Comparison of ENCODE assay signal across 30 cellular contexts in genomic region chr5:173672891-173673290, GRCh38. TPM values are rescaled to one million over a fixed set of nuclear protein-coding genes. Genes with fewer than 3 reads are reported as not detected.
DNase-seq lines count a peak whose midpoint lies in the region; ATAC-seq and TF ChIP-seq lines count a peak whose summit lies in the region.
"Had no signal": no experiment of that assay in that cellular context is flagged by ENCODE, and none has a peak within 500 bp of the region (broad histone marks: within the 10 kb centered on the region; RNA-seq: fewer than 3 reads in every experiment).

No MANE protein-coding gene starts in this region.

- H3K4me3 Mint-ChIP-seq in brain: peak overlapping the region in 1 of 5 experiments; percentile 14
- H3K4me3 Mint-ChIP-seq in stimulated activated effector memory CD8-positive, alpha-beta T cell treated with anti-CD3 and anti-CD28 coated beads, Interleukin-12 subunit alpha, Interleukin-12 subunit beta, amount 100 ng/mL, for 72 hours: no peak overlapping the region
- H3K4me3 Mint-ChIP-seq: activated CD8-positive, alpha-beta memory T cell treated with anti-CD3 and anti-CD28 coated beads, Interleukin-2, amount 10 ng/mL, durations not matched to agents 7 days and 5 days; activated T-cell treated with anti-CD3 and anti-CD28 coated beads, Interleukin-2, amount 50 U/mL, for 72 hours; CD8-positive, alpha-beta T cell; dendritic cell treated with granulocyte-macrophage colony-stimulating factor and Interleukin-4, amounts not matched to agents 40 ng/mL and 50 ng/mL, for 4 days; GM23338; HFFc6; nephron had no signal

- no peaks in the 10 kb centered on the region for H3K36me3 Mint-ChIP-seq in brain
- no peaks in the 10 kb centered on the region for H3K36me3 Mint-ChIP-seq in stimulated activated effector memory CD8-positive, alpha-beta T cell treated with anti-CD3 and anti-CD28 coated beads, Interleukin-12 subunit alpha, Interleukin-12 subunit beta, amount 100 ng/mL, for 72 hours
- H3K36me3 Mint-ChIP-seq: activated CD8-positive, alpha-beta memory T cell treated with anti-CD3 and anti-CD28 coated beads, Interleukin-2, amount 10 ng/mL, durations not matched to agents 7 days and 5 days; CD8-positive, alpha-beta T cell had no signal

- intact Hi-C loops in left ventricle myocardium inferior (cut with micrococcal nuclease) (no loop called here), left ventricle myocardium superior (cut with micrococcal nuclease) (no loop called here)

- peak overlapping the region; percentile 61 to 95 (median 95) for H3K27ac Mint-ChIP-seq in brain
- H3K27ac Mint-ChIP-seq in stimulated activated effector memory CD8-positive, alpha-beta T cell treated with anti-CD3 and anti-CD28 coated beads, Interleukin-12 subunit alpha, Interleukin-12 subunit beta, amount 100 ng/mL, for 72 hours: no peak overlapping the region
- H3K27ac Mint-ChIP-seq: activated CD8-positive, alpha-beta memory T cell treated with anti-CD3 and anti-CD28 coated beads, Interleukin-2, amount 10 ng/mL, durations not matched to agents 7 days and 5 days; activated T-cell treated with anti-CD3 and anti-CD28 coated beads, Interleukin-2, amount 50 U/mL, for 72 hours; CD8-positive, alpha-beta T cell; dendritic cell treated with granulocyte-macrophage colony-stimulating factor and Interleukin-4, amounts not matched to agents 40 ng/mL and 50 ng/mL, for 4 days; HFFc6 had no signal

- H3K9me3 ChIP-seq in left ventricle myocardium inferior (replicated peaks): peaks cover 28% of the 10 kb centered on the region

- H3K9me3 Mint-ChIP-seq in brain: peaks cover 0 to 37% (median 22%) of the 10 kb centered on the region in 5 experiments
- H3K9me3 Mint-ChIP-seq in stimulated activated effector memory CD8-positive, alpha-beta T cell treated with anti-CD3 and anti-CD28 coated beads, Interleukin-12 subunit alpha, Interleukin-12 subunit beta, amount 100 ng/mL, for 72 hours: no peaks in the 10 kb centered on the region
- H3K9me3 Mint-ChIP-seq: activated T-cell treated with anti-CD3 and anti-CD28 coated beads, Interleukin-2, amount 50 U/mL, for 72 hours; CD8-positive, alpha-beta T cell; dendritic cell treated with granulocyte-macrophage colony-stimulating factor and Interleukin-4, amounts not matched to agents 40 ng/mL and 50 ng/mL, for 4 days; HFFc6; nephron had no signal

- H3K27ac ChIP-seq in left ventricle myocardium inferior (replicated peaks) (peak overlapping the region; percentile 55), temporal lobe (ENCODE audit: low read depth, low read length) (peak overlapping the region; percentile 56)
- H3K27ac ChIP-seq: A549, esophagus muscularis mucosa, SK-N-MC had no signal

- no peaks in the 10 kb centered on the region for H3K36me3 ChIP-seq in left ventricle myocardium inferior
- H3K36me3 ChIP-seq: esophagus muscularis mucosa, heart left ventricle, right atrium auricular region, tibial nerve had no signal

- peaks cover 66% of the 10 kb centered on the region for H3K4me1 Mint-ChIP-seq in brain
- H3K4me1 Mint-ChIP-seq in stimulated activated effector memory CD8-positive, alpha-beta T cell treated with anti-CD3 and anti-CD28 coated beads, Interleukin-12 subunit alpha, Interleukin-12 subunit beta, amount 100 ng/mL, for 72 hours: no peaks in the 10 kb centered on the region
- H3K4me1 Mint-ChIP-seq: activated CD8-positive, alpha-beta memory T cell treated with anti-CD3 and anti-CD28 coated beads, Interleukin-2, amount 10 ng/mL, durations not matched to agents 7 days and 5 days had no signal

- no peak for TF ChIP-seq CTCF in left ventricle myocardium inferior (IDR thresholded peaks at IDR 0.05; ENCODE audit: borderline replicate concordance)
- no peak for TF ChIP-seq CTCF in brain (conservative IDR thresholded peaks at IDR 0.05)

- H3K4me3 ChIP-seq in left ventricle myocardium inferior: no peak overlapping the region
- H3K4me3 ChIP-seq: A549, esophagus muscularis mucosa, GM23338, lung, right atrium auricular region, SK-N-MC, tibial nerve had no signal

- no peak for ATAC-seq in left ventricle myocardium superior
- ATAC-seq in stimulated activated effector memory CD8-positive, alpha-beta T cell treated with anti-CD3 and anti-CD28 coated beads, Interleukin-12 subunit alpha, Interleukin-12 subunit beta, amount 100 ng/mL, for 72 hours: no peak
- ATAC-seq: A549; activated CD8-positive, alpha-beta memory T cell treated with anti-CD3 and anti-CD28 coated beads, Interleukin-2, amount 10 ng/mL, durations not matched to agents 7 days and 5 days; activated T-cell treated with anti-CD3 and anti-CD28 coated beads, Interleukin-2, amount 50 U/mL, for 72 hours; CD8-positive, alpha-beta T cell; GM23338 had no signal

- no peaks in the 10 kb centered on the region for H3K27me3 Mint-ChIP-seq in brain
- H3K27me3 Mint-ChIP-seq: activated CD8-positive, alpha-beta memory T cell treated with anti-CD3 and anti-CD28 coated beads, Interleukin-2, amount 10 ng/mL, durations not matched to agents 7 days and 5 days had no signal

- H3K4me1 ChIP-seq in left ventricle myocardium inferior: peaks cover 34% of the 10 kb centered on the region
- H3K4me1 ChIP-seq: A549 had no signal

- DNase-seq in left ventricle myocardium inferior (no peak), left ventricle myocardium superior (no peak), mesenteric fat pad (ENCODE audit: low spot score) (peak; percentile 68), NCI-H226 (no peak), OCI-M2 (lab: John Stamatoyannopoulos, UW; ENCODE audit: unreplicated experiment) (no peak)
- DNase-seq in stimulated activated effector memory CD8-positive, alpha-beta T cell treated with anti-CD3 and anti-CD28 coated beads, Interleukin-12 subunit alpha, Interleukin-12 subunit beta, amount 100 ng/mL, for 72 hours (ENCODE audit: low spot score in 2 of 2): no peak
- DNase-seq: activated CD4-positive, CD25-positive, alpha-beta regulatory T cell; activated CD8-positive, alpha-beta memory T cell treated with anti-CD3 and anti-CD28 coated beads, Interleukin-2, amount 10 ng/mL, durations not matched to agents 7 days and 5 days; activated naive CD4-positive, alpha-beta T cell; activated T-cell treated with anti-CD3 and anti-CD28 coated beads, Interleukin-2, amount 50 U/mL, for 72 hours; foreskin fibroblast; heart left ventricle; HFFc6; KG1; NCI-H2029 treated with DMSO at 0.1 percent for 48 hours; NCI-H345; NCI-H748 treated with DMSO at 0.1 percent for 48 hours; T-helper 1 cell had no signal

- no peaks in the 10 kb centered on the region for H3K27me3 ChIP-seq in left ventricle myocardium inferior (ENCODE audit: low read depth)
- H3K27me3 ChIP-seq: heart left ventricle, right atrium auricular region had no signal

RNA-seq across cellular contexts. Expression of gene BOD1, which starts 56.4 kb away (rescaled TPM):
- 48.7 TPM for total RNA-seq in left ventricle myocardium inferior
- total RNA-seq in left ventricle myocardium superior: 49.8 TPM
- 60.0 TPM for polyA plus RNA-seq in brain (ENCODE audit: insufficient read depth, low read depth, low replicate concordance)
- total RNA-seq in mesenteric fat pad: 47.2 TPM
- total RNA-seq in temporal lobe: 44.5 TPM
